ENCODE assay signal across 13 cellular contexts in genomic region chr1:205610781-205611473, GRCh38. TPM values are rescaled to one million over a fixed set of nuclear protein-coding genes. Genes with fewer than 3 reads are reported as not detected.
DNase-seq lines count a peak whose midpoint lies in the region; ATAC-seq and TF ChIP-seq lines count a peak whose summit lies in the region.
"Had no signal": no experiment of that assay in that cellular context is flagged by ENCODE, and none has a peak within 500 bp of the region (broad histone marks: within the 10 kb centered on the region; RNA-seq: fewer than 3 reads in every experiment).

No MANE protein-coding gene starts in this region.

- POLR2A ChIA-PET in CD4-positive, alpha-beta T cell (lab: Charles Lee) = no interaction called here
- POLR2A ChIA-PET in PC-3 (lab: Charles Lee; ENCODE audit: unreplicated experiment) = no interaction called here
- POLR2A ChIA-PET in MCF 10A (lab: Yijun Ruan, JAX) = interaction anchor here (0.6 to 7.1 kb wide), 5 partner anchors 10 to 21 kb away, joined by 3 to 105 read pairs (median 4); partner anchors contain the start of gene ELK4
- POLR2A ChIA-PET in naive thymus-derived CD8-positive, alpha-beta T cell (lab: Charles Lee) = no interaction called here

- no peaks in the 10 kb centered on the region for H3F3A ChIP-seq in PC-3 (ENCODE audit: low read length, unreplicated experiment)

- H3K36me3 ChIP-seq in PC-3 (ENCODE audit: low read depth, low read length) = peaks cover 30% of the 10 kb centered on the region
- peaks cover 0 to 99% (median 36%) of the 10 kb centered on the region in 6 donors for H3K36me3 ChIP-seq in spleen

- peak overlapping the region; percentile 64 for H3K27ac Mint-ChIP-seq in CD4-positive, alpha-beta T cell
- peak overlapping the region; percentile 40 for H3K27ac Mint-ChIP-seq in MCF 10A (ENCODE audit: low read depth, unreplicated experiment)
- H3K27ac Mint-ChIP-seq in naive thymus-derived CD8-positive, alpha-beta T cell = peak overlapping the region; percentile 3 to 81 (median 60)
- H3K27ac Mint-ChIP-seq: stimulated activated naive B cell treated with anti-CD40 and anti-IgM and Interleukin-4, amounts not matched to agents 10 μg/mL and 1 μg/mL and 100 μg/mL, for 72 hours had no signal

- DNase-seq in CD4-positive, alpha-beta T cell = no peak
- DNase-seq in PC-3 (no peak), MCF 10A (ENCODE audit: unreplicated experiment) (no peak), spleen (no peak)
- no peak for DNase-seq in naive thymus-derived CD8-positive, alpha-beta T cell
- DNase-seq in central memory CD4-positive, alpha-beta T cell = no peak
- no peak for DNase-seq in activated effector memory CD4-positive, alpha-beta T cell treated with Interleukin-2 at 50 U/mL for 16 hours
- DNase-seq: activated gamma-delta T cell; Caco-2; left ventricle myocardium superior; Peyer's patch; stimulated activated naive B cell treated with anti-CD40 and anti-IgM and Interleukin-4, amounts not matched to agents 10 μg/mL and 1 μg/mL and 100 μg/mL, for 72 hours had no signal

- H3K4me2 ChIP-seq in PC-3 (ENCODE audit: low read length) = peak overlapping the region; percentile 2

- BruUV-seq in PC-3 (replicated peaks; lab: Mats Ljungman, UMichigan) (TSS peak; percentile 0), MCF 10A (replicated peaks; lab: Mats Ljungman, UMichigan) (no TSS peak)

- no peak for TF ChIP-seq POLR2A in spleen (IDR thresholded peaks at IDR 0.05)

- ATAC-seq in CD4-positive, alpha-beta T cell (ENCODE audit: poor library complexity) = no peak
- ATAC-seq in PC-3 (peak; percentile 61), HG02870 (IDR thresholded peaks at IDR 0.05; ENCODE audit: unreplicated experiment) (no peak)
- ATAC-seq in naive thymus-derived CD8-positive, alpha-beta T cell = no peak
- ATAC-seq: left ventricle myocardium superior; stimulated activated naive B cell treated with anti-CD40 and anti-IgM and Interleukin-4, amounts not matched to agents 10 μg/mL and 1 μg/mL and 100 μg/mL, for 72 hours had no signal

- H3K9ac ChIP-seq in PC-3 (ENCODE audit: low read length) = peak overlapping the region; percentile 1; the same call in 1 of the 2 replicates

- no peaks in the 10 kb centered on the region for H3K9me3 Mint-ChIP-seq in CD4-positive, alpha-beta T cell
- H3K9me3 Mint-ChIP-seq in MCF 10A (ENCODE audit: unreplicated experiment) = no peaks in the 10 kb centered on the region
- no peaks in the 10 kb centered on the region for H3K9me3 Mint-ChIP-seq in naive thymus-derived CD8-positive, alpha-beta T cell
- H3K9me3 Mint-ChIP-seq: stimulated activated naive B cell treated with anti-CD40 and anti-IgM and Interleukin-4, amounts not matched to agents 10 μg/mL and 1 μg/mL and 100 μg/mL, for 72 hours had no signal

- CTCF ChIA-PET in CD4-positive, alpha-beta T cell (lab: Charles Lee) = interaction anchor here (1.9 kb wide), 1 partner anchor 19 kb away, joined by 6 read pairs; no protein-coding TSS in a partner anchor
- CTCF ChIA-PET in PC-3 (lab: Charles Lee) = no interaction called here
- CTCF ChIA-PET in MCF 10A (lab: Yijun Ruan, JAX) = interaction anchor here (0.6 to 4.4 kb wide), 3 partner anchors 19 to 47 kb away, joined by 3 to 33 read pairs (median 6); no protein-coding TSS in a partner anchor

- H3K4me3 Mint-ChIP-seq in CD4-positive, alpha-beta T cell = no peak overlapping the region
- H3K4me3 Mint-ChIP-seq in MCF 10A (ENCODE audit: unreplicated experiment) = no peak overlapping the region
- H3K4me3 Mint-ChIP-seq in naive thymus-derived CD8-positive, alpha-beta T cell = peak overlapping the region in 4 of 10 donors; percentile 14 to 37 (median 24)
- H3K4me3 Mint-ChIP-seq: stimulated activated naive B cell treated with anti-CD40 and anti-IgM and Interleukin-4, amounts not matched to agents 10 μg/mL and 1 μg/mL and 100 μg/mL, for 72 hours had no signal

- no peak for TF ChIP-seq CTCF in CD4-positive, alpha-beta T cell (IDR thresholded peaks at IDR 0.05)
- TF ChIP-seq CTCF in PC-3 (conservative IDR thresholded peaks at IDR 0.05; ENCODE audit: low read depth, low read length) = no peak
- no peak for TF ChIP-seq CTCF in MCF 10A (IDR thresholded peaks at IDR 0.05; ENCODE audit: unreplicated experiment)
- TF ChIP-seq CTCF in spleen (IDR thresholded peaks at IDR 0.05 in 8 of 11, conservative IDR thresholded peaks at IDR 0.05 in 3 of 11) = no peak

- H3K4me1 Mint-ChIP-seq in CD4-positive, alpha-beta T cell (ENCODE audit: low read depth) = peaks cover 66% of the 10 kb centered on the region
- H3K4me1 Mint-ChIP-seq in MCF 10A (ENCODE audit: insufficient read depth, unreplicated experiment) = peaks cover 23% of the 10 kb centered on the region
- H3K4me1 Mint-ChIP-seq in naive thymus-derived CD8-positive, alpha-beta T cell = peaks cover 19 to 52% (median 49%) of the 10 kb centered on the region in 4 donors

- H3K9me2 ChIP-seq in PC-3 (replicated peaks; ENCODE audit: low read length) = no peaks in the 10 kb centered on the region

- intact Hi-C loops in CD4-positive, alpha-beta T cell (cut with DNase I, micrococcal nuclease) = loop anchor here in 1 of 2 experiments (2.0 kb wide), 2 partner anchors 18 to 20 kb away; no protein-coding TSS in a partner anchor
- intact Hi-C loops in PC-3 (cut with micrococcal nuclease) (no loop called here), MCF 10A (cut with micrococcal nuclease) (no loop called here), spleen (cut with DNase I; ENCODE audit: low total_unique reads) (no loop called here)

- WGBS in spleen, 5 donors = 43 to 62% (median 50%) methylated on average over 3 of the region's 3 CpGs

- H4K20me1 ChIP-seq in PC-3 (ENCODE audit: low read length) = no peaks in the 10 kb centered on the region

- no peaks in the 10 kb centered on the region for H3K27me3 ChIP-seq in CD4-positive, alpha-beta T cell (ENCODE audit: control insufficient read depth, insufficient read depth, low read length)
- H3K27me3 ChIP-seq in PC-3 (ENCODE audit: low read length) = no peaks in the 10 kb centered on the region
- H3K27me3 ChIP-seq in spleen (replicated peaks in 1 of 7) = no peaks in the 10 kb centered on the region
- H3K27me3 ChIP-seq: Peyer's patch had no signal

- H3K27ac ChIP-seq in CD4-positive, alpha-beta T cell (ENCODE audit: low read depth, low read length) = no peak overlapping the region
- H3K27ac ChIP-seq in PC-3 (ENCODE audit: low read length) (peak overlapping the region; percentile 60), spleen (peak overlapping the region in 1 of 8 donors; percentile 12)
- H3K27ac ChIP-seq: Peyer's patch had no signal

- H3K9me3 ChIP-seq in CD4-positive, alpha-beta T cell (ENCODE audit: control insufficient read depth, low read length) = no peaks in the 10 kb centered on the region
- H3K9me3 ChIP-seq in PC-3 (ENCODE audit: low read length) = no peaks in the 10 kb centered on the region
- H3K9me3 ChIP-seq in spleen = no peaks in the 10 kb centered on the region
- H3K9me3 ChIP-seq: Caco-2, Peyer's patch had no signal

- H3K27me3 Mint-ChIP-seq in CD4-positive, alpha-beta T cell = no peaks in the 10 kb centered on the region
- no peaks in the 10 kb centered on the region for H3K27me3 Mint-ChIP-seq in MCF 10A (ENCODE audit: insufficient read depth, unreplicated experiment)
- no peaks in the 10 kb centered on the region for H3K27me3 Mint-ChIP-seq in naive thymus-derived CD8-positive, alpha-beta T cell
- H3K27me3 Mint-ChIP-seq: stimulated activated naive B cell treated with anti-CD40 and anti-IgM and Interleukin-4, amounts not matched to agents 10 μg/mL and 1 μg/mL and 100 μg/mL, for 72 hours had no signal

- H3K4me3 ChIP-seq in PC-3 (ENCODE audit: low read length) (no peak overlapping the region), spleen (no peak overlapping the region)
- H3K4me3 ChIP-seq: Peyer's patch had no signal

- peaks cover 82% of the 10 kb centered on the region for H3K36me3 Mint-ChIP-seq in CD4-positive, alpha-beta T cell (ENCODE audit: low read depth)
- H3K36me3 Mint-ChIP-seq in MCF 10A (ENCODE audit: insufficient read depth, unreplicated experiment) = peaks cover 58% of the 10 kb centered on the region
- H3K36me3 Mint-ChIP-seq in naive thymus-derived CD8-positive, alpha-beta T cell = peaks cover 0 to 90% (median 20%) of the 10 kb centered on the region in 3 donors

- H3K79me2 ChIP-seq in PC-3 (ENCODE audit: low read length) = peaks cover 16% of the 10 kb centered on the region; the same call in 1 of the 2 replicates

- H3K4me1 ChIP-seq in PC-3 (ENCODE audit: insufficient read depth, low read length) (peaks cover 20% of the 10 kb centered on the region), spleen (peaks cover 0 to 55% (median 13%) of the 10 kb centered on the region in 6 donors)
- H3K4me1 ChIP-seq: Caco-2, Peyer's patch had no signal

- no peak overlapping the region for H2AFZ ChIP-seq in PC-3 (ENCODE audit: low read length)

RNA-seq across cellular contexts. Expression of gene ELK4, which starts 20.9 kb away (rescaled TPM):
- total RNA-seq in CD4-positive, alpha-beta T cell = 100 to 1,000 TPM; 145 to 154 TPM
- total RNA-seq in PC-3 (2014; rRNA removed) = 16.3 and 16.4 TPM in 2 replicates
- 101 and 109 TPM in 2 replicates for total RNA-seq in MCF 10A (2022)
- total RNA-seq in naive thymus-derived CD8-positive, alpha-beta T cell = 100 to 1,000 TPM; 194 to 204 TPM
- 1 to 10 TPM; 4.5 to 8.3 (median 5.8) TPM for polyA plus RNA-seq in naive thymus-derived CD8-positive, alpha-beta T cell
- 100 to 1,000 TPM in 4 of 7 donors, 10 to 100 TPM in 3; 50.9 to 109 (median 102) TPM for total RNA-seq in spleen
- polyA plus RNA-seq in spleen = 10 to 100 TPM in 1 of 3 donors, 1 to 10 TPM in 2; 8.5 to 12.5 (median 9.8) TPM
